In genomic region chr4:145195167-145195952, GRCh38 we compare ENCODE assay signal across 11 cellular contexts. TPM values are rescaled to one million over a fixed set of nuclear protein-coding genes. Genes with fewer than 3 reads are reported as not detected.
A peak's percentile ranks its signal among the peaks of the same experiment; 100 is the strongest.
DNase-seq lines count a peak whose midpoint lies in the region; ATAC-seq and TF ChIP-seq lines count a peak whose summit lies in the region.
"Had no signal": no experiment of that assay in that cellular context is flagged by ENCODE, and none has a peak within 500 bp of the region (broad histone marks: within the 10 kb centered on the region; RNA-seq: fewer than 3 reads in every experiment).

No MANE protein-coding gene starts in this region.

- POLR2A ChIA-PET in naive thymus-derived CD4-positive, alpha-beta T cell (lab: Charles Lee): no interaction called here

- peak; percentile 64 for DNase-seq in epithelial cell of esophagus (ENCODE audit: low read depth)
- DNase-seq in naive thymus-derived CD4-positive, alpha-beta T cell: no peak
- no peak for DNase-seq in stimulated activated CD4-positive, alpha-beta T cell treated with anti-CD3 and anti-CD28 coated beads, Interleukin-4, amount 100 ng/mL, for 24 hours
- DNase-seq in central memory CD4-positive, alpha-beta T cell: no peak
- DNase-seq in GF-D8 (lab: John Stamatoyannopoulos, UW): no peak
- DNase-seq: activated effector memory CD4-positive, alpha-beta T cell treated with Interleukin-2 at 50 U/mL for 16 hours had no signal

- CTCF ChIA-PET in naive thymus-derived CD4-positive, alpha-beta T cell (lab: Charles Lee): no interaction called here

- H3K4me3 ChIP-seq in epithelial cell of esophagus (ENCODE audit: low read length): no peak overlapping the region
- no peak overlapping the region for H3K4me3 ChIP-seq in naive thymus-derived CD4-positive, alpha-beta T cell (ENCODE audit: low read length)
- H3K4me3 ChIP-seq: SJSA1 had no signal

- TF ChIP-seq CTCF in epithelial cell of esophagus (IDR thresholded peaks at IDR 0.05; ENCODE audit: insufficient read depth, low read depth, low read length, missing control alignments): no peak

- peaks cover 14 to 24% (median 18%) of the 10 kb centered on the region in 5 donors for H3K27me3 Mint-ChIP-seq in naive thymus-derived CD4-positive, alpha-beta T cell

- H3K9me3 Mint-ChIP-seq in naive thymus-derived CD4-positive, alpha-beta T cell: peaks cover 0 to 2% (median 0%) of the 10 kb centered on the region in 11 donors

- intact Hi-C loops in naive thymus-derived CD4-positive, alpha-beta T cell (cut with micrococcal nuclease): no loop called here

- H3K36me3 ChIP-seq in naive thymus-derived CD4-positive, alpha-beta T cell (ENCODE audit: control insufficient read depth in 2 of 3, insufficient read depth in 3 of 3, low read length in 3 of 3): no peaks in the 10 kb centered on the region
- H3K36me3 ChIP-seq: SJSA1 had no signal

- ATAC-seq in GM18508 (IDR thresholded peaks at IDR 0.05; ENCODE audit: insufficient read depth, unreplicated experiment) (peak; percentile 94), GM21737 (IDR thresholded peaks at IDR 0.05; ENCODE audit: unreplicated experiment) (peak; percentile 81), HG03460 (IDR thresholded peaks at IDR 0.05; ENCODE audit: unreplicated experiment) (peak; percentile 84)
- ATAC-seq in naive thymus-derived CD4-positive, alpha-beta T cell: no peak

- H3K27me3 ChIP-seq in naive thymus-derived CD4-positive, alpha-beta T cell (ENCODE audit: control insufficient read depth in 2 of 2, insufficient read depth in 2 of 2, low read length in 2 of 2): no peaks in the 10 kb centered on the region
- H3K27me3 ChIP-seq: SJSA1 had no signal

- no peak overlapping the region for H3K27ac ChIP-seq in naive thymus-derived CD4-positive, alpha-beta T cell (ENCODE audit: low read depth, low read length)
- H3K27ac ChIP-seq: SJSA1 had no signal

- H3K36me3 Mint-ChIP-seq in naive thymus-derived CD4-positive, alpha-beta T cell: peaks cover 0 to 3% (median 0%) of the 10 kb centered on the region in 5 donors

- H3K4me3 Mint-ChIP-seq in naive thymus-derived CD4-positive, alpha-beta T cell: no peak overlapping the region
- H3K4me3 Mint-ChIP-seq: nephron had no signal

- H3K4me1 Mint-ChIP-seq in naive thymus-derived CD4-positive, alpha-beta T cell: peaks cover 0 to 5% (median 0%) of the 10 kb centered on the region in 7 donors
- H3K4me1 Mint-ChIP-seq: nephron had no signal

- H3K27ac Mint-ChIP-seq in naive thymus-derived CD4-positive, alpha-beta T cell: no peak overlapping the region
- H3K27ac Mint-ChIP-seq: nephron had no signal

- no peaks in the 10 kb centered on the region for H3K9me3 ChIP-seq in naive thymus-derived CD4-positive, alpha-beta T cell (ENCODE audit: control insufficient read depth in 2 of 3, low read length in 3 of 3)
- H3K9me3 ChIP-seq: SJSA1 had no signal

- H3K4me1 ChIP-seq in naive thymus-derived CD4-positive, alpha-beta T cell (ENCODE audit: control insufficient read depth in 2 of 2, insufficient read depth in 2 of 2, low read length in 2 of 2): no peaks in the 10 kb centered on the region
- H3K4me1 ChIP-seq: SJSA1 had no signal

RNA-seq across cellular contexts. Expression of gene OTUD4, which starts 15.0 kb away (rescaled TPM):
- total RNA-seq in naive thymus-derived CD4-positive, alpha-beta T cell: 10 to 100 TPM; 49.2 to 65.4 (median 59.9) TPM
- 10 to 100 TPM; 15.0 to 18.3 TPM for polyA plus RNA-seq in naive thymus-derived CD4-positive, alpha-beta T cell
